Comparison of ENCODE assay signal across 9 cellular contexts in the genomic region with DNA sequence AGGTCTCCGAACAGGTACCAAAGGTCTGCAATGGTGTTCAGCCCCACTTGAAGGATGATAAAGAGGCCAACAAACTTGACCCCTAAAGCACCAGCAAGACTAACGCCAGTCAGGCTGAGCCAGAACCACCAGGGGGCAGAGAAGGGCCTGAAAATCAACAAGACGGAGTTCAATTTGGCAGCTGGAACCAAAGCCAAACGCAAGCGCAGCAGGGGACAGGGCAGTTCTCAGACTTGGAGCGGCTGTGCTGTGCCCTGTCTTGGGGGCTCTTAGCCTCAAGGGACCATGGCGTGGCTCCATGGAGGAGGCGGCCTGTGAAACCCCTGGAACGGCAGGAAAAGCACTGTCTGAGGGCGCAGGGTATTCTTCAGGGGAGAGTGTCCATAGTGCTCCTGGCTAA. TPM values are rescaled to one million over a fixed set of nuclear protein-coding genes. Genes with fewer than 3 reads are reported as not detected.
DNase-seq lines count a peak whose midpoint lies in the region; ATAC-seq and TF ChIP-seq lines count a peak whose summit lies in the region.
"Had no signal": no experiment of that assay in that cellular context is flagged by ENCODE, and none has a peak within 500 bp of the region (broad histone marks: within the 10 kb centered on the region; RNA-seq: fewer than 3 reads in every experiment).

No MANE protein-coding gene starts in this region.

- peaks cover 4% of the 10 kb centered on the region for H3K36me3 ChIP-seq in BJ (ENCODE audit: control insufficient read depth, insufficient read depth, low read length)
- no peaks in the 10 kb centered on the region; the same call in 1 of the 2 replicates for H3K36me3 ChIP-seq in GM23338 (ENCODE audit: insufficient read depth)

- peaks cover 2% of the 10 kb centered on the region; the same call in 1 of the 3 replicates for H3K4me1 Mint-ChIP-seq in GM23338
- peaks cover 13% of the 10 kb centered on the region for H3K4me1 Mint-ChIP-seq in stimulated activated naive CD8-positive, alpha-beta T cell treated with anti-CD3 and anti-CD28 coated beads, Interleukin-15, amount 100 ng/mL, for 72 hours

- POLR2A ChIA-PET in BJ (lab: Charles Lee), result no interaction called here

- H3K4me3 ChIP-seq in BJ (ENCODE audit: low read depth, low read length) (no peak overlapping the region), GM23338 (no peak overlapping the region)

- peaks cover 1% of the 10 kb centered on the region for H3K27me3 Mint-ChIP-seq in GM23338 (ENCODE audit: insufficient read depth, low read depth, poor library complexity)
- H3K27me3 Mint-ChIP-seq in stimulated activated naive CD8-positive, alpha-beta T cell treated with anti-CD3 and anti-CD28 coated beads, Interleukin-15, amount 100 ng/mL, for 72 hours, result no peaks in the 10 kb centered on the region

- no peaks in the 10 kb centered on the region for H3K4me1 ChIP-seq in GM23338 (ENCODE audit: insufficient read depth)

- H3K27ac Mint-ChIP-seq in GM23338, result no peak overlapping the region
- no peak overlapping the region for H3K27ac Mint-ChIP-seq in stimulated activated naive CD8-positive, alpha-beta T cell treated with anti-CD3 and anti-CD28 coated beads, Interleukin-15, amount 100 ng/mL, for 72 hours

- H4K20me1 ChIP-seq in GM23338 (replicated peaks; ENCODE audit: insufficient read depth), result no peaks in the 10 kb centered on the region; the same call in 1 of the 2 replicates

- ATAC-seq in GM23338, result peak; percentile 94
- ATAC-seq in esophagus mucosa, result peak; percentile 22
- no peak for ATAC-seq in stimulated activated naive CD8-positive, alpha-beta T cell treated with anti-CD3 and anti-CD28 coated beads, Interleukin-15, amount 100 ng/mL, for 72 hours

- DNase-seq in BJ (ENCODE audit: low read depth), result no peak
- peak; percentile 97 for DNase-seq in GM23338 (ENCODE audit: low spot score)
- peak; percentile 75 for DNase-seq in NCI-H69 (lab: John Stamatoyannopoulos, UW)
- peak; percentile 53 for DNase-seq in activated CD8-positive, alpha-beta memory T cell treated with anti-CD3 and anti-CD28 coated beads, Interleukin-2, amount 50 U/mL, for 4 hours
- DNase-seq in myocyte (ENCODE audit: low read depth), result peak; percentile 86
- DNase-seq in stimulated activated naive CD8-positive, alpha-beta T cell treated with anti-CD3 and anti-CD28 coated beads, Interleukin-15, amount 100 ng/mL, for 72 hours, result peak; percentile 41 to 60
- DNase-seq in NCI-H2029 treated with DMSO at 0.1 percent for 48 hours (lab: John Stamatoyannopoulos, UW), result no peak

- H3K27ac ChIP-seq in GM23338 (ENCODE audit: low read depth), result no peak overlapping the region
- H3K27ac ChIP-seq: HL-60 had no signal

- H3K9me2 ChIP-seq in GM23338 (ENCODE audit: insufficient read depth), result no peaks in the 10 kb centered on the region

- H3K36me3 Mint-ChIP-seq in GM23338 (ENCODE audit: low read depth), result peaks cover 16% of the 10 kb centered on the region

- no peak overlapping the region for H2AFZ ChIP-seq in GM23338

- CTCF ChIA-PET in BJ (lab: Yijun Ruan, JAX), result interaction anchor here (0.6 to 12.7 kb wide), 13 partner anchors 9 to 1394 kb away, joined by 3 to 426 read pairs (median 4); a partner anchor contains a TSS

- H3K27me3 ChIP-seq in BJ (ENCODE audit: control insufficient read depth, insufficient read depth, low read length) (no peaks in the 10 kb centered on the region), GM23338 (ENCODE audit: insufficient read depth) (no peaks in the 10 kb centered on the region)

- H3K4me3 Mint-ChIP-seq in GM23338, result no peak overlapping the region
- no peak overlapping the region for H3K4me3 Mint-ChIP-seq in stimulated activated naive CD8-positive, alpha-beta T cell treated with anti-CD3 and anti-CD28 coated beads, Interleukin-15, amount 100 ng/mL, for 72 hours

- H3K9me3 Mint-ChIP-seq in GM23338, result no peaks in the 10 kb centered on the region; the same call in 2 of the 3 replicates
- H3K9me3 Mint-ChIP-seq in stimulated activated naive CD8-positive, alpha-beta T cell treated with anti-CD3 and anti-CD28 coated beads, Interleukin-15, amount 100 ng/mL, for 72 hours, result no peaks in the 10 kb centered on the region

- TF ChIP-seq CTCF in BJ (IDR thresholded peaks at IDR 0.05; ENCODE audit: insufficient read depth, low read depth, low read length) (peak; percentile 90), GM23338 (conservative IDR thresholded peaks at IDR 0.05; ENCODE audit: low read depth in 2 of 2) (peak; percentile 94 to 97)

- H3K4me2 ChIP-seq in GM23338, result no peak overlapping the region

- no peaks in the 10 kb centered on the region; the same call in 1 of the 2 replicates for H3F3A ChIP-seq in GM23338 (replicated peaks; ENCODE audit: low read depth)

- H3K79me2 ChIP-seq in GM23338 (replicated peaks; ENCODE audit: insufficient read depth), result no peaks in the 10 kb centered on the region

TF ChIP-seq in GM23338, 12 proteins besides CTCF, POLR2A, EP300 and RAD21 (continues in another document):
- no peak for TF ChIP-seq EZH2phosphoT487 (IDR thresholded peaks at IDR 0.05; ENCODE audit: unreplicated experiment)
- no peak for TF ChIP-seq CREB1 (CRISPR knock-in tag; IDR thresholded peaks at IDR 0.05; ENCODE audit: low read depth)
- no peak for TF ChIP-seq EZH2 (IDR thresholded peaks at IDR 0.05; ENCODE audit: low read depth, unreplicated experiment)
- no peak for TF ChIP-seq NANOG (IDR thresholded peaks at IDR 0.05; ENCODE audit: borderline replicate concordance)
- TF ChIP-seq ZNF331 (CRISPR knock-in tag; IDR thresholded peaks at IDR 0.05; ENCODE audit: low read depth), result no peak
- TF ChIP-seq POLR2AphosphoS5 (IDR thresholded peaks at IDR 0.05; ENCODE audit: low read depth), result no peak
- TF ChIP-seq, protein P1, sequence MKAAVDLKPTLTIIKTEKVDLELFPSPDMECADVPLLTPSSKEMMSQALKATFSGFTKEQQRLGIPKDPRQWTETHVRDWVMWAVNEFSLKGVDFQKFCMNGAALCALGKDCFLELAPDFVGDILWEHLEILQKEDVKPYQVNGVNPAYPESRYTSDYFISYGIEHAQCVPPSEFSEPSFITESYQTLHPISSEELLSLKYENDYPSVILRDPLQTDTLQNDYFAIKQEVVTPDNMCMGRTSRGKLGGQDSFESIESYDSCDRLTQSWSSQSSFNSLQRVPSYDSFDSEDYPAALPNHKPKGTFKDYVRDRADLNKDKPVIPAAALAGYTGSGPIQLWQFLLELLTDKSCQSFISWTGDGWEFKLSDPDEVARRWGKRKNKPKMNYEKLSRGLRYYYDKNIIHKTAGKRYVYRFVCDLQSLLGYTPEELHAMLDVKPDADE (IDR thresholded peaks at IDR 0.05), result no peak
- TF ChIP-seq JUNB (IDR thresholded peaks at IDR 0.05; ENCODE audit: unreplicated experiment), result no peak

RNA-seq across cellular contexts. Expression of a gene that starts 19.6 kb away (rescaled TPM):
- polyA plus RNA-seq in BJ (2011; rRNA removed), result 17.4 and 23.3 TPM in 2 replicates
- 20.9 and 30.8 TPM in 2 replicates for polyA minus RNA-seq in BJ (2011; rRNA and poly(A)+ RNA removed)
- 29.9 and 35.4 TPM in 2 replicates for total RNA-seq in GM23338 (2014; rRNA removed; shearing (Covaris generic))
- polyA plus RNA-seq in GM23338 (2016; fragmentation: Nextera tagmentation; extraction: Ambion mirVana), result 20.5 and 24.3 TPM in 2 replicates
- total RNA-seq in esophagus mucosa, result 11.2 TPM
- 15.9 and 17.6 TPM in 2 replicates for total RNA-seq in myocyte
- polyA plus RNA-seq in myocyte (2012), result 29.4 TPM

RNA-seq across cellular contexts. Expression of a gene that starts 19.7 kb away (rescaled TPM):
- polyA plus RNA-seq in BJ (2011; rRNA removed), result 18.9 and 31.5 TPM in 2 replicates
- 14.1 and 17.4 TPM in 2 replicates for polyA minus RNA-seq in BJ (2011; rRNA and poly(A)+ RNA removed)
- total RNA-seq in GM23338 (2014; rRNA removed; shearing (Covaris generic)), result 26.3 and 31.0 TPM in 2 replicates
- 29.0 and 30.4 TPM in 2 replicates for polyA plus RNA-seq in GM23338 (2016; fragmentation: Nextera tagmentation; extraction: Ambion mirVana)
- total RNA-seq in esophagus mucosa, result 26.6 TPM
- 35.1 and 40.1 TPM in 2 replicates for total RNA-seq in myocyte
- polyA plus RNA-seq in myocyte (2012), result 22.0 TPM

RNA-seq across cellular contexts. Expression of a gene that starts 30.1 kb away (rescaled TPM):
- polyA plus RNA-seq in BJ (2011; rRNA removed) (0.05 TPM in 1 of 2 replicates, not detected in the other), GM23338 (2016; fragmentation: Nextera tagmentation; extraction: Ambion mirVana) (0.10 and 0.21 TPM in 2 replicates)
- polyA minus RNA-seq in BJ (2011; rRNA and poly(A)+ RNA removed), result not detected in 2 replicates
- total RNA-seq in GM23338 (2014; rRNA removed; shearing (Covaris generic)), result 0.27 and 1.0 TPM in 2 replicates
- total RNA-seq in esophagus mucosa (not detected), myocyte (not detected in 2 replicates)
- polyA plus RNA-seq in myocyte (2012), result not detected

Comparison
In these comparisons a context has a peak if more than half of its experiments do, and no peak if none do; other contexts are left out.
1. DNase-seq: peak in GM23338 (single experiment), NCI-H69 (single experiment), activated CD8-positive, alpha-beta memory T cell treated with anti-CD3 and anti-CD28 coated beads, Interleukin-2, amount 50 U/mL, for 4 hours (single experiment), myocyte (single experiment) and stimulated activated naive CD8-positive, alpha-beta T cell treated with anti-CD3 and anti-CD28 coated beads, Interleukin-15, amount 100 ng/mL, for 72 hours (2 of 2); none in BJ (single experiment) and NCI-H2029 treated with DMSO at 0.1 percent for 48 hours (single experiment).